ENCODE assay signal across 8 cellular contexts in genomic region chr1:40774266-40774998, GRCh38. TPM values are rescaled to one million over a fixed set of nuclear protein-coding genes. Genes with fewer than 3 reads are reported as not detected.
A peak's percentile ranks its signal among the peaks of the same experiment; 100 is the strongest.
DNase-seq lines count a peak whose midpoint lies in the region; ATAC-seq and TF ChIP-seq lines count a peak whose summit lies in the region.

No MANE protein-coding gene starts in this region.

- TF ChIP-seq POLR2A in vagina (IDR thresholded peaks at IDR 0.05), result no peak

- H3K79me2 ChIP-seq in fibroblast of lung (ENCODE audit: control insufficient read depth, insufficient read depth, low read length), result no peaks in the 10 kb centered on the region
- H3K79me2 ChIP-seq in trophoblast cell (ENCODE audit: control insufficient read depth, insufficient read depth, low read length, poor library complexity), result no peaks in the 10 kb centered on the region

- no CpG with 5 or more reads among the region's 3 CpGs for WGBS in trophoblast cell (ENCODE audit: extremely low coverage, insufficient coverage, insufficient read length)

- H2AFZ ChIP-seq in fibroblast of lung (ENCODE audit: low read length) (no peak overlapping the region), trophoblast cell (ENCODE audit: insufficient read depth, low read length, poor library complexity) (no peak overlapping the region)

- H3K79me1 ChIP-seq in trophoblast cell (ENCODE audit: low read length), result no peaks in the 10 kb centered on the region

- DNase-seq in NCI-H774 (lab: John Stamatoyannopoulos, UW) (peak; percentile 31), fibroblast of lung (ENCODE audit: low read depth in 2 of 2) (peak; percentile 15 to 24), trophoblast cell (peak; percentile 50 to 66), vagina (ENCODE audit: extremely low spot score in 2 of 2) (no peak)
- DNase-seq in activated CD8-positive, alpha-beta memory T cell treated with anti-CD3 and anti-CD28 coated beads, Interleukin-2, amount 50 U/mL, for 48 hours, result peak; percentile 84

- no peak overlapping the region for H3K23ac ChIP-seq in trophoblast cell (ENCODE audit: low read length)

- no peak overlapping the region for H4K91ac ChIP-seq in trophoblast cell (ENCODE audit: low read depth, low read length)

- no peak overlapping the region for H3K4me3 ChIP-seq in fibroblast of lung (replicated peaks in 1 of 4; ENCODE audit: control extremely low read depth in 1 of 4, insufficient read depth in 1 of 4, low read depth in 3 of 4, low read length in 4 of 4)
- H3K4me3 ChIP-seq in trophoblast cell (ENCODE audit: low read depth, low read length), result no peak overlapping the region
- H3K4me3 ChIP-seq in vagina, result no peak overlapping the region

- H3K4me1 ChIP-seq in fibroblast of lung (ENCODE audit: control insufficient read depth, extremely low read depth, insufficient read depth, low read length), result no peaks in the 10 kb centered on the region
- H3K4me1 ChIP-seq in trophoblast cell (ENCODE audit: control insufficient read depth in 1 of 2, insufficient read depth in 2 of 2, low read length in 2 of 2), result no peaks in the 10 kb centered on the region
- H3K4me1 ChIP-seq in vagina, result no peaks in the 10 kb centered on the region

- H3K27ac ChIP-seq in fibroblast of lung (ENCODE audit: insufficient read depth, low read length) (no peak overlapping the region), trophoblast cell (ENCODE audit: low read depth, low read length) (no peak overlapping the region), vagina (no peak overlapping the region)

- no peak overlapping the region for H3K4me2 ChIP-seq in fibroblast of lung (ENCODE audit: extremely low read depth, insufficient read depth, low read length)
- no peak overlapping the region for H3K4me2 ChIP-seq in trophoblast cell (ENCODE audit: low read length)

- peaks cover 2% of the 10 kb centered on the region for H3K36me3 ChIP-seq in fibroblast of lung (ENCODE audit: control insufficient read depth, insufficient read depth, low read length)
- peaks cover 21 to 27% of the 10 kb centered on the region in 2 experiments for H3K36me3 ChIP-seq in trophoblast cell (ENCODE audit: control insufficient read depth in 1 of 2, insufficient read depth in 2 of 2, low read length in 2 of 2)
- H3K36me3 ChIP-seq in vagina, result peaks cover 0 to 37% of the 10 kb centered on the region in 2 donors

- H3K9ac ChIP-seq in fibroblast of lung (ENCODE audit: insufficient read depth, low read length) (no peak overlapping the region), trophoblast cell (ENCODE audit: low read length) (no peak overlapping the region)

- no peak overlapping the region for H2AK5ac ChIP-seq in trophoblast cell (ENCODE audit: low read length)

- no peak overlapping the region for H3K4ac ChIP-seq in trophoblast cell (ENCODE audit: low read depth, low read length)

- H4K20me1 ChIP-seq in fibroblast of lung (ENCODE audit: control insufficient read depth, extremely low read depth, insufficient read depth, low read length), result no peaks in the 10 kb centered on the region

- H3K9me3 ChIP-seq in fibroblast of lung (ENCODE audit: control insufficient read depth, insufficient read depth, low read depth, low read length) (no peaks in the 10 kb centered on the region), trophoblast cell (ENCODE audit: insufficient read depth, low read depth, low read length) (peaks cover 4% of the 10 kb centered on the region), vagina (no peaks in the 10 kb centered on the region)

- no peak overlapping the region for H3K18ac ChIP-seq in trophoblast cell (ENCODE audit: low read length)

- no peak overlapping the region for H4K8ac ChIP-seq in trophoblast cell (ENCODE audit: low read depth, low read length)

- H2BK12ac ChIP-seq in trophoblast cell (ENCODE audit: low read length), result no peak overlapping the region

- no peak overlapping the region for H2BK120ac ChIP-seq in trophoblast cell (ENCODE audit: insufficient read depth, low read length, poor library complexity)

- H3K27me3 ChIP-seq in fibroblast of lung (ENCODE audit: control insufficient read depth, insufficient read depth, low read length) (no peaks in the 10 kb centered on the region), trophoblast cell (ENCODE audit: insufficient read depth, low read length) (no peaks in the 10 kb centered on the region), vagina (no peaks in the 10 kb centered on the region)

- no peak for ATAC-seq in HG02884 (IDR thresholded peaks at IDR 0.05; ENCODE audit: unreplicated experiment)
- ATAC-seq in HG02623 (IDR thresholded peaks at IDR 0.05; ENCODE audit: unreplicated experiment), result no peak

- no peak overlapping the region for H2BK5ac ChIP-seq in trophoblast cell (ENCODE audit: low read depth, low read length, poor library complexity)

- intact Hi-C loops in vagina (cut with DNase I), result no loop called here

- H3K14ac ChIP-seq in trophoblast cell (ENCODE audit: low read length), result no peak overlapping the region

- peak; percentile 96 for TF ChIP-seq CTCF in GM12873 (IDR thresholded peaks at IDR 0.05; ENCODE audit: insufficient read depth, low read depth, low read length, missing control alignments)
- TF ChIP-seq CTCF in fibroblast of lung (conservative IDR thresholded peaks at IDR 0.05 in 1 of 2, IDR thresholded peaks at IDR 0.05 in 1 of 2; ENCODE audit: low read depth in 1 of 2, low read length in 2 of 2), result peak; percentile 48 to 76
- peak in 2 of 3 experiments; percentile 64 to 65 for TF ChIP-seq CTCF in vagina (IDR thresholded peaks at IDR 0.05)

- H4K12ac ChIP-seq in trophoblast cell (ENCODE audit: low read depth, low read length), result no peak overlapping the region

RNA-seq across cellular contexts. Expression of gene KCNQ4, which starts 9.2 kb away (rescaled TPM):
- total RNA-seq in fibroblast of lung, result under 0.01 TPM in 2 replicates
- polyA plus RNA-seq in fibroblast of lung, result 0.02 and 0.03 TPM in 2 replicates
- polyA plus RNA-seq in fibroblast of lung (2012), result 0.05 and 0.08 TPM in 2 replicates
- 0.35 TPM in 1 of 2 replicates, not detected in the other for polyA minus RNA-seq in fibroblast of lung (ENCODE audit: low replicate concordance)
- 0.88 and 0.99 TPM in 2 replicates for polyA plus RNA-seq in trophoblast cell (2013)
- 2.0 TPM for total RNA-seq in vagina

Comparison
In these comparisons a context has a peak if more than half of its experiments do, and no peak if none do; other contexts are left out.
1. DNase-seq: peak in NCI-H774 (single experiment), activated CD8-positive, alpha-beta memory T cell treated with anti-CD3 and anti-CD28 coated beads, Interleukin-2, amount 50 U/mL, for 48 hours (single experiment), fibroblast of lung (2 of 2) and trophoblast cell (2 of 2); none in vagina (0 of 2).
2. Peak in every context shown above with its lines, with median percentiles within 50 percentile points of each other: CTCF ChIP-seq.